ENCODE assay signal across 1 cellular context in the genomic region with DNA sequence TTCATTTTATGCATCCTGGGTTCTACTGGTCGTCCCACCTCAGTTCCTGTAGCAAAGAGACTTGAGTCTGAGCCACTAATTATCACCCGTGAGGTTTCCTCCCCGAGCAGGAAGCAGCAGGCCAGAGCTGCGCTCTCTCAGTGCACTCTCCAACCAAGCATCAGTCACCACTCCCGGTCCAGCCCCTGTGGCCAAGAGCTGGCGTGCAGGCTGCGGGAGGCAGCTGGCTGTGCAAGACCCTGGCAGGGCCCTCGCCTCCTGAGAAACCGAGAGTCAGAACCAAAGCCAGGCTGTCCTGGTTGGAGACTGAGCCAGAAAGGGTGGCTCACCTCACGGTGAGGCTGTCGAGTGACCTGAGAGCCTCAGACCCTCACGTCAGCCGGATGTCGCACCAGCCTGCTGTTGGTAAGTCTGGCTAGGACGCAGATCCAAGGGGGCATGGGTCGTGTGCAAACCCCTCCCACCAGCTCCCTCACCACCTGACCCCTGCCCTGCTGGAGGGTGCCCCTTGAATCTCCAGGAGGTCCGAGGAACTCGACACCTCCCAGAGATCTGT.
TF ChIP-seq lines count a peak whose summit lies in the region.

No MANE protein-coding gene starts in this region.

TF ChIP-seq in H1, 55 proteins besides CTCF, POLR2A, EP300 and RAD21:
- no peak for TF ChIP-seq SP2 (IDR thresholded peaks at IDR 0.05; ENCODE audit: low read length)
- no peak for TF ChIP-seq YY1 (IDR thresholded peaks at IDR 0.05; ENCODE audit: low read depth, low read length)
